Comparison of ENCODE assay signal across 12 cellular contexts in the genomic region with DNA sequence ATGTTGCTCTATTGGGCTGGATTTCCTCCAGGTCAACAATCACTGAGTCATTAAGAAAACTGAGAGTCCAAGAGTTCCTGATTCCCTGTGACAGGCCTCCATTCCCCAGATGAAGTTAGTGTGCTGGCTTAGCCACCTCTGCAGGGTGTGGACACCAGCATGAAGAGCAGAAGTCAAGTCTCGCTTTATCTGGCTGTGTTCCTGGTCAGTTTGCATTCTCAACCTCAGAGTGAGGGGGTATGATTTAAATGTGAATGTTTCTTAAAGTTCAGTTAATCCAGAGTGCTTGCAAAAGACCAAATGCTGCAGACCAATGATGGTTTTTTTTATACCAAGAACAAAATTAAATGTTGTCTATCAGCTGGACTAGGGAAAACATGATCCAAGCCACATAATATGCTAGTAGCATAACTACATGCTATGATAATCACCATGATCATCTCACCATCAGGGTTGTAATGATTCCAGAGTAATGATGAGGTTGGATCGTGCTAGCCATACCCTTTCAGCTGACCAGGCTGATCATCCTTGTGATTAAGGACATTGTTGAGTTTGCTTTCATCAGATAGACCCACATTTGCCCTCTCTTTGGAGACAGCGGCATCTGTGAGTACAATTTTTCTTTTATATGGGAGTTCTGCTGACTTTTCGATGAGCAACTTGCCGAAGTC.
DNase-seq lines count a peak whose midpoint lies in the region; TF ChIP-seq lines count a peak whose summit lies in the region.
"Had no signal": no experiment of that assay in that cellular context is flagged by ENCODE, and none has a peak within 500 bp of the region (broad histone marks: within the 10 kb centered on the region; RNA-seq: fewer than 3 reads in every experiment).

No MANE protein-coding gene starts in this region.

- no peak overlapping the region for H2BK5ac ChIP-seq in mesenchymal stem cell (ENCODE audit: low read depth, low read length, poor library complexity, severe bottlenecking)

- H3K36me3 ChIP-seq in brain microvascular endothelial cell (replicated peaks) (no peaks in the 10 kb centered on the region), mesenchymal stem cell (ENCODE audit: control insufficient read depth in 1 of 2, insufficient read depth in 2 of 2, low read depth in 1 of 2, low read length in 2 of 2) (no peaks in the 10 kb centered on the region), A673 (ENCODE audit: insufficient read depth, low read length, poor library complexity, severe bottlenecking) (no peaks in the 10 kb centered on the region)
- H3K36me3 ChIP-seq: adrenal gland, SJCRH30 had no signal

- peak overlapping the region; percentile 74 for H3K9ac ChIP-seq in mesenchymal stem cell (ENCODE audit: low read length)

- no peak overlapping the region for H4K91ac ChIP-seq in mesenchymal stem cell (ENCODE audit: low read length)

- H3K9me3 Mint-ChIP-seq in HFFc6: no peaks in the 10 kb centered on the region
- H3K9me3 Mint-ChIP-seq: activated CD8-positive, alpha-beta T cell treated with anti-CD3 and anti-CD28 coated beads for 36 hours; GM23338 had no signal

- no peaks in the 10 kb centered on the region for H3K27me3 ChIP-seq in brain microvascular endothelial cell (replicated peaks)
- H3K27me3 ChIP-seq in mesenchymal stem cell (ENCODE audit: control insufficient read depth in 1 of 2, insufficient read depth in 1 of 2, low read length in 2 of 2): no peaks in the 10 kb centered on the region
- H3K27me3 ChIP-seq in A673 (replicated peaks; ENCODE audit: insufficient read depth, low read depth, low read length, poor library complexity): no peaks in the 10 kb centered on the region
- H3K27me3 ChIP-seq: adrenal gland, SJCRH30 had no signal

- no peak for TF ChIP-seq CTCF in HFFc6 (IDR thresholded peaks at IDR 0.05)
- no peak for TF ChIP-seq CTCF in brain microvascular endothelial cell (IDR thresholded peaks at IDR 0.05; ENCODE audit: low read depth, low read length, missing control alignments)
- no peak for TF ChIP-seq CTCF in A673 (conservative IDR thresholded peaks at IDR 0.05; ENCODE audit: low read depth, low read length)

- 78% methylated on average over 5 of the region's 5 CpGs for WGBS in mesenchymal stem cell

- in situ Hi-C loops in brain microvascular endothelial cell (cut with HindIII; ENCODE audit: low pct_ligation_motif_present, low sequenced_read_pairs): no loop called here

- no peak overlapping the region for H3K23ac ChIP-seq in mesenchymal stem cell (ENCODE audit: low read length in 2 of 2)

- CTCF ChIA-PET in A673 (lab: Charles Lee): no interaction called here

- no peak overlapping the region for H4K8ac ChIP-seq in mesenchymal stem cell (ENCODE audit: low read length)

- no peak overlapping the region for H2BK12ac ChIP-seq in mesenchymal stem cell (ENCODE audit: low read length in 2 of 2)

- H3K27ac ChIP-seq in brain microvascular endothelial cell (no peak overlapping the region), mesenchymal stem cell (ENCODE audit: low read length, poor library complexity, severe bottlenecking) (no peak overlapping the region), A673 (ENCODE audit: low read depth, low read length, poor library complexity, severe bottlenecking) (no peak overlapping the region), caudate nucleus (ENCODE audit: low read depth, low read length) (no peak overlapping the region)
- H3K27ac ChIP-seq: adrenal gland, SJCRH30 had no signal

- no peak overlapping the region for H3K4me2 ChIP-seq in mesenchymal stem cell (ENCODE audit: low read length, poor library complexity, severe bottlenecking)
- H3K4me2 ChIP-seq: GM23338 had no signal

- peaks cover 9% of the 10 kb centered on the region for H3K4me1 Mint-ChIP-seq in HFFc6 (ENCODE audit: low read depth)

- peak; percentile 21 for DNase-seq in AG08395 (ENCODE audit: low spot score)
- DNase-seq in HFFc6: peak; percentile 10
- DNase-seq in brain microvascular endothelial cell: peak; percentile 17
- no peak for DNase-seq in mesenchymal stem cell
- DNase-seq in A673 (ENCODE audit: low spot score): no peak
- no peak for DNase-seq in NCI-H748 (lab: John Stamatoyannopoulos, UW; ENCODE audit: unreplicated experiment)
- DNase-seq in caudate nucleus (lab: John Stamatoyannopoulos, UW): no peak
- no peak for DNase-seq in GM19240 (ENCODE audit: insufficient read length, low spot score)
- DNase-seq: activated CD8-positive, alpha-beta T cell treated with anti-CD3 and anti-CD28 coated beads for 36 hours; SJCRH30 had no signal

- H3K14ac ChIP-seq in mesenchymal stem cell (ENCODE audit: low read length in 2 of 2): peak overlapping the region in 1 of 2 experiments; percentile 36

- H2BK120ac ChIP-seq in mesenchymal stem cell (ENCODE audit: low read depth, low read length): no peak overlapping the region

- H2AK5ac ChIP-seq in mesenchymal stem cell (ENCODE audit: low read length, severe bottlenecking): no peak overlapping the region

- no peak overlapping the region for H3K4me3 Mint-ChIP-seq in HFFc6
- H3K4me3 Mint-ChIP-seq: activated CD8-positive, alpha-beta T cell treated with anti-CD3 and anti-CD28 coated beads for 36 hours; GM23338 had no signal

- H2AFZ ChIP-seq in mesenchymal stem cell (ENCODE audit: low read depth, low read length): no peak overlapping the region
- H2AFZ ChIP-seq: GM23338 had no signal

- H3K18ac ChIP-seq in mesenchymal stem cell (ENCODE audit: low read depth in 1 of 2, low read length in 2 of 2): no peak overlapping the region

- peaks cover 4% of the 10 kb centered on the region; the same call in 1 of the 2 replicates for H3K27me3 Mint-ChIP-seq in HFFc6 (ENCODE audit: insufficient read depth)
- H3K27me3 Mint-ChIP-seq: activated CD8-positive, alpha-beta T cell treated with anti-CD3 and anti-CD28 coated beads for 36 hours had no signal

- no peak overlapping the region for H3K4me3 ChIP-seq in brain microvascular endothelial cell (ENCODE audit: low read depth, low read length)
- peak overlapping the region in 1 of 2 experiments; percentile 32 for H3K4me3 ChIP-seq in mesenchymal stem cell (ENCODE audit: insufficient read depth in 1 of 2, low read depth in 1 of 2, low read length in 2 of 2)
- H3K4me3 ChIP-seq in A673 (ENCODE audit: low read depth, low read length, poor library complexity, severe bottlenecking): no peak overlapping the region
- H3K4me3 ChIP-seq: adrenal gland, GM23338, SJCRH30 had no signal

- BruUV-seq in A673 (replicated peaks; lab: Mats Ljungman, UMichigan): no TSS peak

- H2BK15ac ChIP-seq in mesenchymal stem cell (ENCODE audit: low read depth, poor library complexity, severe bottlenecking): no peak overlapping the region

- intact Hi-C loops in A673 (cut with micrococcal nuclease; ENCODE audit: unreplicated experiment): no loop called here

- no peaks in the 10 kb centered on the region for H3K79me1 ChIP-seq in mesenchymal stem cell (replicated peaks; ENCODE audit: low read length, poor library complexity, severe bottlenecking)

- POLR2A ChIA-PET in A673 (lab: Charles Lee; ENCODE audit: low non-redundant PET): no interaction called here

- no peaks in the 10 kb centered on the region for H3K36me3 Mint-ChIP-seq in HFFc6 (ENCODE audit: low read depth)

- H3K9me3 ChIP-seq in mesenchymal stem cell (ENCODE audit: control insufficient read depth, low read length): no peaks in the 10 kb centered on the region
- no peaks in the 10 kb centered on the region for H3K9me3 ChIP-seq in A673 (ENCODE audit: low read depth, low read length, poor library complexity, severe bottlenecking)
- H3K9me3 ChIP-seq: adrenal gland, SJCRH30 had no signal

- no peak overlapping the region for H3K27ac Mint-ChIP-seq in HFFc6
- H3K27ac Mint-ChIP-seq: activated CD8-positive, alpha-beta T cell treated with anti-CD3 and anti-CD28 coated beads for 36 hours; GM23338 had no signal

- no peak overlapping the region for H3K4ac ChIP-seq in mesenchymal stem cell (ENCODE audit: low read depth in 1 of 2, low read length in 2 of 2)

- H3K4me1 ChIP-seq in mesenchymal stem cell (ENCODE audit: control insufficient read depth, insufficient read depth, low read depth, low read length): no peaks in the 10 kb centered on the region
- peaks cover 31% of the 10 kb centered on the region for H3K4me1 ChIP-seq in A673 (ENCODE audit: insufficient read depth, low read length, poor library complexity, severe bottlenecking)
- H3K4me1 ChIP-seq: SJCRH30 had no signal

Comparison
In these comparisons a context has a peak if more than half of its experiments do, and no peak if none do; other contexts are left out.
1. DNase-seq: peak in AG08395 (single experiment), HFFc6 (single experiment) and brain microvascular endothelial cell (single experiment); none in mesenchymal stem cell (single experiment), A673 (single experiment), NCI-H748 (single experiment), caudate nucleus (0 of 61) and GM19240 (single experiment).